ENCODE assay signal across 1 cellular context in the genomic region with DNA sequence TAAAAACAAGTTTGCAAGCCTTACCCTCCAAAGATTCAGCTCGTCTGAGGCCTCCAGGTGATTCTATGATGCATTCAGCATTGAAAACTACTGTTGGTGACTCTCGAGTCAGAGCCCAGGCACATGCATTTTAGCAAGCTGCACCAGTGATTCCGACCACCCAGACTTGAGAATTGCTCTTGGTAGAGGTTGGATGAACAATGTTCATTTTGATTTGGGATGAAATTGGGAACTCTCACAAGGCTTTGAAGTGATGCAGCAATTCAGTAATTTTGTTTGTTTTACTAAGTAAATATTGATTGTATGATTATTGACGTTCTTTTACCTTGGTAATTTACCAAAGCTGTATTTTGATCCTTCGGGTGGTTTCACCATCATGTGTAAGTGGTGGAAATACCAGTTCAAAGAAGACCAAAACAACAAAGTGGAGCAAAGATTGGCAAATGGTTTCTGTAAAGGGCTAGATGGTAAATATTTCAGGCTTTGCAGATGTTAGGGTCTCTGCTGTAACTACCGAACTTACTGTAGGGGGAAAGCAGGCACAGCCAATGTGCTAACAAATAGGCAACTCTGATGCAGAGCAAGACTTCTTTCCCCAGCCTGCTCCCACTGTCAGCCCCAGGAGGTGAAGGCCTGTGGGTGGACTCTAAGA.
TF ChIP-seq lines count a peak whose summit lies in the region.

No MANE protein-coding gene starts in this region.

TF ChIP-seq in HepG2, 621 proteins besides CTCF, POLR2A, EP300 and RAD21 (continued from another document and continues in another):
- TF ChIP-seq, protein P1, sequence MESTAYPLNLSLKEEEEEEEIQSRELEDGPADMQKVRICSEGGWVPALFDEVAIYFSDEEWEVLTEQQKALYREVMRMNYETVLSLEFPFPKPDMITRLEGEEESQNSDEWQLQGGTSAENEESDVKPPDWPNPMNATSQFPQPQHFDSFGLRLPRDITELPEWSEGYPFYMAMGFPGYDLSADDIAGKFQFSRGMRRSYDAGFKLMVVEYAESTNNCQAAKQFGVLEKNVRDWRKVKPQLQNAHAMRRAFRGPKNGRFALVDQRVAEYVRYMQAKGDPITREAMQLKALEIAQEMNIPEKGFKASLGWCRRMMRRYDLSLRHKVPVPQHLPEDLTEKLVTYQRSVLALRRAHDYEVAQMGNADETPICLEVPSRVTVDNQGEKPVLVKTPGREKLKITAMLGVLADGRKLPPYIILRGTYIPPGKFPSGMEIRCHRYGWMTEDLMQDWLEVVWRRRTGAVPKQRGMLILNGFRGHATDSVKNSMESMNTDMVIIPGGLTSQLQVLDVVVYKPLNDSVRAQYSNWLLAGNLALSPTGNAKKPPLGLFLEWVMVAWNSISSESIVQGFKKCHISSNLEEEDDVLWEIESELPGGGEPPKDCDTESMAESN (CRISPR knock-in tag; conservative IDR thresholded peaks at IDR 0.05) = 0 out of 2 replicates have a peak, but pooled peaks have one; percentile 51
- TF ChIP-seq KDM6A (CRISPR knock-in tag; IDR thresholded peaks at IDR 0.05; ENCODE audit: low read depth) (peak; percentile 84), TCF12 (IDR thresholded peaks at IDR 0.05) (no peak), TCF12 (CRISPR knock-in tag; IDR thresholded peaks at IDR 0.05) (peak; percentile 70; the same call in 1 of the 2 replicates), PAF1 (CRISPR knock-in tag; IDR thresholded peaks at IDR 0.05) (no peak), ZNF775 (CRISPR knock-in tag; IDR thresholded peaks at IDR 0.05; ENCODE audit: borderline replicate concordance) (no peak), SMARCC2 (IDR thresholded peaks at IDR 0.05) (no peak), NR3C1 (CRISPR knock-in tag; IDR thresholded peaks at IDR 0.05) (no peak), EEA1 (CRISPR knock-in tag; IDR thresholded peaks at IDR 0.05; ENCODE audit: borderline replicate concordance) (no peak), ZNF510 (CRISPR knock-in tag; IDR thresholded peaks at IDR 0.05; ENCODE audit: low read depth) (no peak), ZFY (CRISPR knock-in tag; IDR thresholded peaks at IDR 0.05) (peak; percentile 45; the same call in 1 of the 2 replicates), IKZF4 (CRISPR knock-in tag; IDR thresholded peaks at IDR 0.05; ENCODE audit: borderline replicate concordance, low read depth, not compliant biosample characterization) (no peak), ZBTB20 (CRISPR knock-in tag; IDR thresholded peaks at IDR 0.05; ENCODE audit: borderline replicate concordance, low read depth) (no peak), NFIB (CRISPR knock-in tag; IDR thresholded peaks at IDR 0.05; ENCODE audit: borderline replicate concordance) (no peak), ZNF44 (CRISPR knock-in tag; IDR thresholded peaks at IDR 0.05) (no peak), CC2D1A (CRISPR knock-in tag; IDR thresholded peaks at IDR 0.05) (no peak), FOXA3 (CRISPR knock-in tag; IDR thresholded peaks at IDR 0.05) (peak; percentile 97), NRL (CRISPR knock-in tag; IDR thresholded peaks at IDR 0.05; ENCODE audit: borderline replicate concordance) (no peak), EZH2 (conservative IDR thresholded peaks at IDR 0.05; ENCODE audit: low read depth, low read length) (no peak), ZNF703 (CRISPR knock-in tag; IDR thresholded peaks at IDR 0.05; ENCODE audit: borderline replicate concordance) (0 out of 2 replicates have a peak, but pooled peaks have one; percentile 3), SP2 (CRISPR knock-in tag; IDR thresholded peaks at IDR 0.05) (no peak)
- TF ChIP-seq, protein P2, sequence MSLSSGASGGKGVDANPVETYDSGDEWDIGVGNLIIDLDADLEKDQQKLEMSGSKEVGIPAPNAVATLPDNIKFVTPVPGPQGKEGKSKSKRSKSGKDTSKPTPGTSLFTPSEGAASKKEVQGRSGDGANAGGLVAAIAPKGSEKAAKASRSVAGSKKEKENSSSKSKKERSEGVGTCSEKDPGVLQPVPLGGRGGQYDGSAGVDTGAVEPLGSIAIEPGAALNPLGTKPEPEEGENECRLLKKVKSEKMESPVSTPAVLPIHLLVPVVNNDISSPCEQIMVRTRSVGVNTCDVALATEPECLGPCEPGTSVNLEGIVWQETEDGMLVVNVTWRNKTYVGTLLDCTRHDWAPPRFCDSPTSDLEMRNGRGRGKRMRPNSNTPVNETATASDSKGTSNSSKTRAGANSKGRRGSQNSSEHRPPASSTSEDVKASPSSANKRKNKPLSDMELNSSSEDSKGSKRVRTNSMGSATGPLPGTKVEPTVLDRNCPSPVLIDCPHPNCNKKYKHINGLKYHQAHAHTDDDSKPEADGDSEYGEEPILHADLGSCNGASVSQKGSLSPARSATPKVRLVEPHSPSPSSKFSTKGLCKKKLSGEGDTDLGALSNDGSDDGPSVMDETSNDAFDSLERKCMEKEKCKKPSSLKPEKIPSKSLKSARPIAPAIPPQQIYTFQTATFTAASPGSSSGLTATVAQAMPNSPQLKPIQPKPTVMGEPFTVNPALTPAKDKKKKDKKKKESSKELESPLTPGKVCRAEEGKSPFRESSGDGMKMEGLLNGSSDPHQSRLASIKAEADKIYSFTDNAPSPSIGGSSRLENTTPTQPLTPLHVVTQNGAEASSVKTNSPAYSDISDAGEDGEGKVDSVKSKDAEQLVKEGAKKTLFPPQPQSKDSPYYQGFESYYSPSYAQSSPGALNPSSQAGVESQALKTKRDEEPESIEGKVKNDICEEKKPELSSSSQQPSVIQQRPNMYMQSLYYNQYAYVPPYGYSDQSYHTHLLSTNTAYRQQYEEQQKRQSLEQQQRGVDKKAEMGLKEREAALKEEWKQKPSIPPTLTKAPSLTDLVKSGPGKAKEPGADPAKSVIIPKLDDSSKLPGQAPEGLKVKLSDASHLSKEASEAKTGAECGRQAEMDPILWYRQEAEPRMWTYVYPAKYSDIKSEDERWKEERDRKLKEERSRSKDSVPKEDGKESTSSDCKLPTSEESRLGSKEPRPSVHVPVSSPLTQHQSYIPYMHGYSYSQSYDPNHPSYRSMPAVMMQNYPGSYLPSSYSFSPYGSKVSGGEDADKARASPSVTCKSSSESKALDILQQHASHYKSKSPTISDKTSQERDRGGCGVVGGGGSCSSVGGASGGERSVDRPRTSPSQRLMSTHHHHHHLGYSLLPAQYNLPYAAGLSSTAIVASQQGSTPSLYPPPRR (CRISPR knock-in tag; IDR thresholded peaks at IDR 0.05; ENCODE audit: borderline replicate concordance) = peak; percentile 93
- TF ChIP-seq, protein P3, sequence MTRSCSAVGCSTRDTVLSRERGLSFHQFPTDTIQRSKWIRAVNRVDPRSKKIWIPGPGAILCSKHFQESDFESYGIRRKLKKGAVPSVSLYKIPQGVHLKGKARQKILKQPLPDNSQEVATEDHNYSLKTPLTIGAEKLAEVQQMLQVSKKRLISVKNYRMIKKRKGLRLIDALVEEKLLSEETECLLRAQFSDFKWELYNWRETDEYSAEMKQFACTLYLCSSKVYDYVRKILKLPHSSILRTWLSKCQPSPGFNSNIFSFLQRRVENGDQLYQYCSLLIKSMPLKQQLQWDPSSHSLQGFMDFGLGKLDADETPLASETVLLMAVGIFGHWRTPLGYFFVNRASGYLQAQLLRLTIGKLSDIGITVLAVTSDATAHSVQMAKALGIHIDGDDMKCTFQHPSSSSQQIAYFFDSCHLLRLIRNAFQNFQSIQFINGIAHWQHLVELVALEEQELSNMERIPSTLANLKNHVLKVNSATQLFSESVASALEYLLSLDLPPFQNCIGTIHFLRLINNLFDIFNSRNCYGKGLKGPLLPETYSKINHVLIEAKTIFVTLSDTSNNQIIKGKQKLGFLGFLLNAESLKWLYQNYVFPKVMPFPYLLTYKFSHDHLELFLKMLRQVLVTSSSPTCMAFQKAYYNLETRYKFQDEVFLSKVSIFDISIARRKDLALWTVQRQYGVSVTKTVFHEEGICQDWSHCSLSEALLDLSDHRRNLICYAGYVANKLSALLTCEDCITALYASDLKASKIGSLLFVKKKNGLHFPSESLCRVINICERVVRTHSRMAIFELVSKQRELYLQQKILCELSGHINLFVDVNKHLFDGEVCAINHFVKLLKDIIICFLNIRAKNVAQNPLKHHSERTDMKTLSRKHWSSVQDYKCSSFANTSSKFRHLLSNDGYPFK (CRISPR knock-in tag; IDR thresholded peaks at IDR 0.05; ENCODE audit: borderline replicate concordance) = no peak
- TF ChIP-seq, protein P4, sequence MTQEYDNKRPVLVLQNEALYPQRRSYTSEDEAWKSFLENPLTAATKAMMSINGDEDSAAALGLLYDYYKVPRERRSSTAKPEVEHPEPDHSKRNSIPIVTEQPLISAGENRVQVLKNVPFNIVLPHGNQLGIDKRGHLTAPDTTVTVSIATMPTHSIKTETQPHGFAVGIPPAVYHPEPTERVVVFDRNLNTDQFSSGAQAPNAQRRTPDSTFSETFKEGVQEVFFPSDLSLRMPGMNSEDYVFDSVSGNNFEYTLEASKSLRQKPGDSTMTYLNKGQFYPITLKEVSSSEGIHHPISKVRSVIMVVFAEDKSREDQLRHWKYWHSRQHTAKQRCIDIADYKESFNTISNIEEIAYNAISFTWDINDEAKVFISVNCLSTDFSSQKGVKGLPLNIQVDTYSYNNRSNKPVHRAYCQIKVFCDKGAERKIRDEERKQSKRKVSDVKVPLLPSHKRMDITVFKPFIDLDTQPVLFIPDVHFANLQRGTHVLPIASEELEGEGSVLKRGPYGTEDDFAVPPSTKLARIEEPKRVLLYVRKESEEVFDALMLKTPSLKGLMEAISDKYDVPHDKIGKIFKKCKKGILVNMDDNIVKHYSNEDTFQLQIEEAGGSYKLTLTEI (CRISPR knock-in tag; conservative IDR thresholded peaks at IDR 0.05) = no peak
- TF ChIP-seq, protein P5, sequence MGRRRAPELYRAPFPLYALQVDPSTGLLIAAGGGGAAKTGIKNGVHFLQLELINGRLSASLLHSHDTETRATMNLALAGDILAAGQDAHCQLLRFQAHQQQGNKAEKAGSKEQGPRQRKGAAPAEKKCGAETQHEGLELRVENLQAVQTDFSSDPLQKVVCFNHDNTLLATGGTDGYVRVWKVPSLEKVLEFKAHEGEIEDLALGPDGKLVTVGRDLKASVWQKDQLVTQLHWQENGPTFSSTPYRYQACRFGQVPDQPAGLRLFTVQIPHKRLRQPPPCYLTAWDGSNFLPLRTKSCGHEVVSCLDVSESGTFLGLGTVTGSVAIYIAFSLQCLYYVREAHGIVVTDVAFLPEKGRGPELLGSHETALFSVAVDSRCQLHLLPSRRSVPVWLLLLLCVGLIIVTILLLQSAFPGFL (CRISPR knock-in tag; IDR thresholded peaks at IDR 0.05) = no peak
- TF ChIP-seq, protein P6, sequence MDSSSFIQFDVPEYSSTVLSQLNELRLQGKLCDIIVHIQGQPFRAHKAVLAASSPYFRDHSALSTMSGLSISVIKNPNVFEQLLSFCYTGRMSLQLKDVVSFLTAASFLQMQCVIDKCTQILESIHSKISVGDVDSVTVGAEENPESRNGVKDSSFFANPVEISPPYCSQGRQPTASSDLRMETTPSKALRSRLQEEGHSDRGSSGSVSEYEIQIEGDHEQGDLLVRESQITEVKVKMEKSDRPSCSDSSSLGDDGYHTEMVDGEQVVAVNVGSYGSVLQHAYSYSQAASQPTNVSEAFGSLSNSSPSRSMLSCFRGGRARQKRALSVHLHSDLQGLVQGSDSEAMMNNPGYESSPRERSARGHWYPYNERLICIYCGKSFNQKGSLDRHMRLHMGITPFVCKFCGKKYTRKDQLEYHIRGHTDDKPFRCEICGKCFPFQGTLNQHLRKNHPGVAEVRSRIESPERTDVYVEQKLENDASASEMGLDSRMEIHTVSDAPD (CRISPR knock-in tag; IDR thresholded peaks at IDR 0.05) = peak; percentile 100
- TF ChIP-seq, protein P7, sequence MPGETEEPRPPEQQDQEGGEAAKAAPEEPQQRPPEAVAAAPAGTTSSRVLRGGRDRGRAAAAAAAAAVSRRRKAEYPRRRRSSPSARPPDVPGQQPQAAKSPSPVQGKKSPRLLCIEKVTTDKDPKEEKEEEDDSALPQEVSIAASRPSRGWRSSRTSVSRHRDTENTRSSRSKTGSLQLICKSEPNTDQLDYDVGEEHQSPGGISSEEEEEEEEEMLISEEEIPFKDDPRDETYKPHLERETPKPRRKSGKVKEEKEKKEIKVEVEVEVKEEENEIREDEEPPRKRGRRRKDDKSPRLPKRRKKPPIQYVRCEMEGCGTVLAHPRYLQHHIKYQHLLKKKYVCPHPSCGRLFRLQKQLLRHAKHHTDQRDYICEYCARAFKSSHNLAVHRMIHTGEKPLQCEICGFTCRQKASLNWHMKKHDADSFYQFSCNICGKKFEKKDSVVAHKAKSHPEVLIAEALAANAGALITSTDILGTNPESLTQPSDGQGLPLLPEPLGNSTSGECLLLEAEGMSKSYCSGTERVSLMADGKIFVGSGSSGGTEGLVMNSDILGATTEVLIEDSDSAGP (CRISPR knock-in tag; IDR thresholded peaks at IDR 0.05; ENCODE audit: borderline replicate concordance) = no peak
- TF ChIP-seq, protein P8, sequence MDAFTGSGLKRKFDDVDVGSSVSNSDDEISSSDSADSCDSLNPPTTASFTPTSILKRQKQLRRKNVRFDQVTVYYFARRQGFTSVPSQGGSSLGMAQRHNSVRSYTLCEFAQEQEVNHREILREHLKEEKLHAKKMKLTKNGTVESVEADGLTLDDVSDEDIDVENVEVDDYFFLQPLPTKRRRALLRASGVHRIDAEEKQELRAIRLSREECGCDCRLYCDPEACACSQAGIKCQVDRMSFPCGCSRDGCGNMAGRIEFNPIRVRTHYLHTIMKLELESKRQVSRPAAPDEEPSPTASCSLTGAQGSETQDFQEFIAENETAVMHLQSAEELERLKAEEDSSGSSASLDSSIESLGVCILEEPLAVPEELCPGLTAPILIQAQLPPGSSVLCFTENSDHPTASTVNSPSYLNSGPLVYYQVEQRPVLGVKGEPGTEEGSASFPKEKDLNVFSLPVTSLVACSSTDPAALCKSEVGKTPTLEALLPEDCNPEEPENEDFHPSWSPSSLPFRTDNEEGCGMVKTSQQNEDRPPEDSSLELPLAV (CRISPR knock-in tag; conservative IDR thresholded peaks at IDR 0.05; ENCODE audit: low read depth) = no peak
- TF ChIP-seq, protein P9, sequence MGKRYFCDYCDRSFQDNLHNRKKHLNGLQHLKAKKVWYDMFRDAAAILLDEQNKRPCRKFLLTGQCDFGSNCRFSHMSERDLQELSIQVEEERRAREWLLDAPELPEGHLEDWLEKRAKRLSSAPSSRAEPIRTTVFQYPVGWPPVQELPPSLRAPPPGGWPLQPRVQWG (CRISPR knock-in tag; IDR thresholded peaks at IDR 0.05; ENCODE audit: borderline replicate concordance, low read depth) = no peak
- TF ChIP-seq, protein P10, sequence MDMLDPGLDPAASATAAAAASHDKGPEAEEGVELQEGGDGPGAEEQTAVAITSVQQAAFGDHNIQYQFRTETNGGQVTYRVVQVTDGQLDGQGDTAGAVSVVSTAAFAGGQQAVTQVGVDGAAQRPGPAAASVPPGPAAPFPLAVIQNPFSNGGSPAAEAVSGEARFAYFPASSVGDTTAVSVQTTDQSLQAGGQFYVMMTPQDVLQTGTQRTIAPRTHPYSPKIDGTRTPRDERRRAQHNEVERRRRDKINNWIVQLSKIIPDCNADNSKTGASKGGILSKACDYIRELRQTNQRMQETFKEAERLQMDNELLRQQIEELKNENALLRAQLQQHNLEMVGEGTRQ (IDR thresholded peaks at IDR 0.05; ENCODE audit: low read depth, low read length) = no peak
- TF ChIP-seq, protein P10 (CRISPR knock-in tag; IDR thresholded peaks at IDR 0.05; ENCODE audit: borderline replicate concordance) = no peak
